18 cellular contexts compared by ENCODE assay signal in the genomic region with DNA sequence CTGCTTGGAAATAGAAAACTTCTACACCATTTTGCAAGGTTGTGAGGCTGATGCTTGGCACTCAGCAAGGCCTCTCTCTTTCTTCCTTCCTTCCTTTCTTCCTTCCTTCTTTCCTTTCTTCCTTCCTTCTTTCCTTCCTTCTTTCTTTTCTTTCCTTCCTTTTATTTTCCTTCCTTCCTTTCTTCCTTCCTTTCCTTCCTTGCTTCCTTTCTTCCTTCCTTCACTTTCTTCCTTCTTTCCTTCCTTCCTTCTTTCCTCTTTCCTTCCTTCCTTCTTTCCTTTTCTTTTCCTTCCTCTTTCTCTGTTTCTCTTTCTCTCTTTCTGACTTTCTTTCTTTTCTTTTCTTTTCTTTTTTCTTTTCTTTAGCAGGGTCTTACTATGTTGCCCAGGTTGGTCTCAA.
"Had no signal": no experiment of that assay in that cellular context is flagged by ENCODE, and none has a peak within 500 bp of the region (broad histone marks: within the 10 kb centered on the region; RNA-seq: fewer than 3 reads in every experiment).

No MANE protein-coding gene starts in this region.

- H3K4me1 ChIP-seq: colonic mucosa, right atrium auricular region, thyroid gland, upper lobe of right lung had no signal

- H3K4me1 Mint-ChIP-seq: naive B cell had no signal

- H3K36me3 Mint-ChIP-seq: naive B cell had no signal

- H3K4me3 Mint-ChIP-seq: naive B cell, nephron had no signal

- FAIRE-seq: small intestine had no signal

- H3K9me3 Mint-ChIP-seq: naive B cell had no signal

- DNase-seq: cerebellar nuclear complex; colonic mucosa; dermis blood vessel endothelial cell; foreskin melanocyte; heart left ventricle; hypothalamus; kidney glomerular epithelial cell; mesendoderm; naive B cell; posterior cingulate gyrus; small intestine; stimulated activated CD4-positive, alpha-beta T cell treated with anti-CD3 and anti-CD28 coated beads, Interleukin-12 subunit alpha, Interleukin-12 subunit beta, amount 100 ng/mL, for 4 hours; stimulated activated naive CD4-positive, alpha-beta T cell treated with Interleukin-2 at 50 U/mL for 16 hours; thyroid gland; upper lobe of right lung had no signal

- ATAC-seq: heart left ventricle, upper lobe of right lung had no signal

- H3K9me3 ChIP-seq: colonic mucosa, heart left ventricle, right atrium auricular region, suprapubic skin, thyroid gland, upper lobe of right lung had no signal

- H3K27ac Mint-ChIP-seq: nephron had no signal

- H3K36me3 ChIP-seq: colonic mucosa, heart left ventricle, right atrium auricular region, suprapubic skin, thyroid gland, upper lobe of right lung had no signal

- H3K4me3 ChIP-seq: colonic mucosa, heart left ventricle, right atrium auricular region, suprapubic skin, thyroid gland, upper lobe of right lung had no signal

- H3K27ac ChIP-seq: colonic mucosa, right atrium auricular region, suprapubic skin, thyroid gland, upper lobe of right lung had no signal

- H3K27me3 ChIP-seq: colonic mucosa, right atrium auricular region, thyroid gland, upper lobe of right lung had no signal
